Comparison of ENCODE assay signal across 9 cellular contexts in the genomic region with DNA sequence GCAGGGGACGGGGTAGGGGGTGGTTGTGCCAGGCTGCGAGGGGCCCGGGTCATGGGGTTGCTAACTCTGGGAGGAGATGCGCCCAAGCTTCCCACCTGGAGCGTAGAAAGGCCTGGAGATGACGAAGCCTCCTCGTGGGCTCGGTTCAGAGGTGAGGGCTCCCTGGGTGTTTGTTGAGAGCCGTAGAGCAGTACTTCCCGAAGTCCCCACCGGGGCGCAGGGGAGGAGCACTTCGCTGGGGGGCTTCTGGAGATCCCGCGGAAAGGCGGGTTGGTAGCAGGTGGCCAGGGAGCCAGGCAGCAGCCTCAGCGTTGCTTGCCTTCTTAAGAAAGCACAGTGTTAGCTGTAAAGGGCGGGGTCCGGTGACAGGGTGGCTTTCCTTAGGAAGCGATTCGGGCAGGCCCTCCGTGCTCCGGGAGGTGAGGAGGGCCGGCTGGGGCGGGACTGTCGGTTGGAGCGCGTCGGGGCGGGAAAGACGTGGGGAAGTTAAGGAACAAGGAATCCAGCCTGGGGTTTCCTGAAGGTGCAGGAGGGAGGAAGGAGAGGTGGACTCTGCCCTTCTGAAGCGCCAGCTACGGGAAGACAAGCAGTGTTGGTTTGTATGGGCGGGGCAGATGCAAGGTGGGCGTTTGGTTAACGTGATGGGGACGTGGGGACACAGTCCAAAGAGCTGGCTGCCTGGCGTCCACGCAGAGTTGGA. TPM values are rescaled to one million over a fixed set of nuclear protein-coding genes. Genes with fewer than 3 reads are reported as not detected.
A peak's percentile ranks its signal among the peaks of the same experiment; 100 is the strongest.
DNase-seq lines count a peak whose midpoint lies in the region; ATAC-seq and TF ChIP-seq lines count a peak whose summit lies in the region.
"Had no signal": no experiment of that assay in that cellular context is flagged by ENCODE, and none has a peak within 500 bp of the region (broad histone marks: within the 10 kb centered on the region; RNA-seq: fewer than 3 reads in every experiment).

No MANE protein-coding gene starts in this region.

- peaks cover 0 to 8% of the 10 kb centered on the region in 2 donors for H3K4me1 ChIP-seq in breast epithelium
- H3K4me1 ChIP-seq in iPS-18a (ENCODE audit: control insufficient read depth, low read depth, low read length): peaks cover 7% of the 10 kb centered on the region
- H3K4me1 ChIP-seq in stomach: peaks cover 23 to 61% (median 57%) of the 10 kb centered on the region in 4 donors
- peaks cover 4 to 43% (median 28%) of the 10 kb centered on the region in 4 donors for H3K4me1 ChIP-seq in transverse colon

- in situ Hi-C loops in ACHN (cut with HindIII; ENCODE audit: low pct_ligation_motif_present, low pct_unique_long_range_greater_than_20kb, low sequenced_read_pairs): no loop called here
- in situ Hi-C loops in transverse colon (cut with MboI; ENCODE audit: low pct_ligation_motif_present in 1 of 4, low pct_unique_long_range_greater_than_20kb in 1 of 4, low sequenced_read_pairs in 3 of 4): no loop called here

- 2 to 7% (median 4%) methylated on average over 30 to 39 of the region's 39 CpGs for WGBS in stomach, 5 donors
- WGBS in transverse colon (ENCODE audit: low coverage in 1 of 2), 2 donors: 14% methylated on average over 32 of the region's 39 CpGs; no CpG with 5 or more reads in 1 of the 2 donors

- H3K36me3 ChIP-seq in breast epithelium (no peaks in the 10 kb centered on the region), iPS-18a (ENCODE audit: control insufficient read depth, low read depth, low read length) (no peaks in the 10 kb centered on the region), stomach (no peaks in the 10 kb centered on the region), transverse colon (no peaks in the 10 kb centered on the region)

- CTCF ChIA-PET in MCF 10A (lab: Yijun Ruan, JAX): no interaction called here

- H3K27me3 Mint-ChIP-seq in MCF 10A (ENCODE audit: insufficient read depth, unreplicated experiment) (no peaks in the 10 kb centered on the region), T-helper 17 cell (peaks cover 68% of the 10 kb centered on the region)

- no peak for TF ChIP-seq EP300 in stomach (IDR thresholded peaks at IDR 0.05)
- no peak for TF ChIP-seq EP300 in transverse colon (IDR thresholded peaks at IDR 0.05; ENCODE audit: low read depth)

- POLR2A ChIA-PET in MCF 10A (lab: Yijun Ruan, JAX): no interaction called here

- H3K4me3 ChIP-seq in breast epithelium: peak overlapping the region in 2 of 3 donors; percentile 31 to 61
- H3K4me3 ChIP-seq in iPS-18a (ENCODE audit: low read length): peak overlapping the region; percentile 54
- H3K4me3 ChIP-seq in stomach: peak overlapping the region in 3 of 4 donors; percentile 31 to 43 (median 37)
- peak overlapping the region in 2 of 4 donors; percentile 10 to 35 for H3K4me3 ChIP-seq in transverse colon

- ATAC-seq in T-helper 17 cell (no peak), GM19467 (IDR thresholded peaks at IDR 0.05; ENCODE audit: unreplicated experiment) (no peak)

- no peak overlapping the region for H3K27ac ChIP-seq in breast epithelium
- no peak overlapping the region for H3K27ac ChIP-seq in iPS-18a (ENCODE audit: low read length)
- H3K27ac ChIP-seq in stomach: no peak overlapping the region
- no peak overlapping the region for H3K27ac ChIP-seq in transverse colon

- H3K4me1 Mint-ChIP-seq in MCF 10A (ENCODE audit: insufficient read depth, unreplicated experiment) (no peaks in the 10 kb centered on the region), T-helper 17 cell (peaks cover 22% of the 10 kb centered on the region)

- intact Hi-C loops in breast epithelium (cut with DNase I; ENCODE audit: low total_unique reads) (no loop called here), MCF 10A (cut with micrococcal nuclease) (no loop called here), stomach (cut with DNase I; ENCODE audit: low total_unique reads) (no loop called here), transverse colon (cut with DNase I; ENCODE audit: low total_unique reads) (no loop called here)

- peaks cover 9% of the 10 kb centered on the region for H3K9me3 Mint-ChIP-seq in MCF 10A (ENCODE audit: unreplicated experiment)

- peaks cover 3 to 98% of the 10 kb centered on the region in 2 donors for H3K27me3 ChIP-seq in breast epithelium
- H3K27me3 ChIP-seq in iPS-18a (ENCODE audit: control insufficient read depth, insufficient read depth, low read length): peaks cover 81% of the 10 kb centered on the region
- H3K27me3 ChIP-seq in stomach: peaks cover 62 to 100% (median 71%) of the 10 kb centered on the region in 3 donors
- H3K27me3 ChIP-seq in transverse colon: peaks cover 81% of the 10 kb centered on the region

- H3K27ac Mint-ChIP-seq in MCF 10A (ENCODE audit: low read depth, unreplicated experiment): no peak overlapping the region
- H3K27ac Mint-ChIP-seq in T-helper 17 cell: no peak overlapping the region

- no peak for TF ChIP-seq POLR2A in breast epithelium (IDR thresholded peaks at IDR 0.05)
- TF ChIP-seq POLR2A in stomach (IDR thresholded peaks at IDR 0.05): no peak
- no peak for TF ChIP-seq POLR2A in transverse colon (IDR thresholded peaks at IDR 0.05)

- no peak for TF ChIP-seq CTCF in breast epithelium (IDR thresholded peaks at IDR 0.05)
- TF ChIP-seq CTCF in MCF 10A (IDR thresholded peaks at IDR 0.05; ENCODE audit: unreplicated experiment): no peak
- TF ChIP-seq CTCF in stomach (IDR thresholded peaks at IDR 0.05): no peak
- TF ChIP-seq CTCF in transverse colon (IDR thresholded peaks at IDR 0.05): no peak

- no TSS peak for BruUV-seq in MCF 10A (replicated peaks; lab: Mats Ljungman, UMichigan)

- H3K36me3 Mint-ChIP-seq in MCF 10A (ENCODE audit: insufficient read depth, unreplicated experiment): peaks cover 8% of the 10 kb centered on the region
- H3K36me3 Mint-ChIP-seq in T-helper 17 cell (ENCODE audit: low read depth): peaks cover 3% of the 10 kb centered on the region

- no peak overlapping the region for H3K9ac ChIP-seq in iPS-18a (ENCODE audit: low read length)

- H3K4me3 Mint-ChIP-seq in MCF 10A (ENCODE audit: unreplicated experiment): no peak overlapping the region
- H3K4me3 Mint-ChIP-seq in T-helper 17 cell: peak overlapping the region; percentile 76

- DNase-seq in breast epithelium (ENCODE audit: low spot score in 2 of 2) (no peak), MCF 10A (ENCODE audit: unreplicated experiment) (no peak), T-helper 17 cell (no peak), stomach (no peak), ACHN (no peak), transverse colon (no peak)

- H3K9me3 ChIP-seq in breast epithelium: no peaks in the 10 kb centered on the region
- H3K9me3 ChIP-seq in T-helper 17 cell (ENCODE audit: control insufficient read depth, low read length, poor library complexity, severe bottlenecking): no peaks in the 10 kb centered on the region
- H3K9me3 ChIP-seq in iPS-18a (ENCODE audit: control insufficient read depth, low read depth, low read length): no peaks in the 10 kb centered on the region
- peaks cover 0 to 9% (median 0%) of the 10 kb centered on the region in 4 donors for H3K9me3 ChIP-seq in stomach
- H3K9me3 ChIP-seq in transverse colon: no peaks in the 10 kb centered on the region

RNA-seq across cellular contexts. Expression of a gene that starts 3.3 kb away (rescaled TPM):
- total RNA-seq in breast epithelium (not detected), MCF 10A (2022) (not detected in 2 replicates), T-helper 17 cell (not detected), stomach (not detected), transverse colon (not detected)
- polyA plus RNA-seq in stomach: not detected
- total RNA-seq: activated CD8-positive, alpha-beta memory T cell treated with anti-CD3 and anti-CD28 coated beads for 36 hours had no signal
